ENCODE assay signal across 8 cellular contexts in the genomic region with DNA sequence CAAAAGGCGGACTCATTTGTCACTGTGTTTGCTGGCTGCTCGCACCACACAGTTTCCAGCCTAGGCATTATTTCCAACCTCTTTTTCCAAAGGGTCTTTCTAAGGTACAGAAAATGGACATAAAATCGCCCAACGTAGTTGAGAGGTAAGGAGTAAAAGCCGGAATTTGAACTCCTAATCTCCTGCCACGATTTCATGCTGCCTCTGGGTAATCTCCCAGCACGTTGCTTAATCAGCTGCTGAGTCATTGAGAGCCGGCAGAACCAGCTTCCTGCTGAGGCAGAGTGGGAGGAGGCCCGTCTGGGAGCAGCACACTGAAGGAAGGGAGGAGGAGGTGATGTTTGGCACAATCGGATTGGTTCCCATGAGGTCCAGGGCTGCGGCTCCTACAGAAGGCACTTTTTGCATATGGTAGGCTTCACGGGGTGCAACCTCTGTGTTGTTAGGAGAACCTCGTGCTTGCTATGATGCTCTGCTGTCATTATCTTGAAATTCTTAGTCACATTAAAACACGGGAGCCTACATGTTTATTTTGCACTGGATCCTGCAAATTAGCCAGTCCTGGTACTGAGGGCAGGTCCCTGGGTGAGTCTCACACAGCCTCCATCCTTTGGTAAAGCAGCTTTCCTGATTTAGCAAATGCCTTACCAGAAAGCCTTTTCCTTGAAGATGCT.
A peak's percentile ranks its signal among the peaks of the same experiment; 100 is the strongest.
DNase-seq lines count a peak whose midpoint lies in the region; ATAC-seq lines count a peak whose summit lies in the region.

No MANE protein-coding gene starts in this region.

- peaks cover 17% of the 10 kb centered on the region for H3K27me3 Mint-ChIP-seq in activated naive CD8-positive, alpha-beta T cell treated with anti-CD3 and anti-CD28 coated beads, Interleukin-2, amount 50 U/mL, for 24 hours
- H3K27me3 Mint-ChIP-seq in stimulated activated naive B cell treated with anti-CD40 and anti-IgM and Interleukin-4, amounts not matched to agents 10 μg/mL and 1 μg/mL and 100 μg/mL, for 72 hours, result peaks cover 6% of the 10 kb centered on the region in 2 donors

- no peak overlapping the region for H3K4me3 Mint-ChIP-seq in activated naive CD8-positive, alpha-beta T cell treated with anti-CD3 and anti-CD28 coated beads, Interleukin-2, amount 50 U/mL, for 24 hours
- H3K4me3 Mint-ChIP-seq in stimulated activated naive B cell treated with anti-CD40 and anti-IgM and Interleukin-4, amounts not matched to agents 10 μg/mL and 1 μg/mL and 100 μg/mL, for 72 hours, result no peak overlapping the region

- H3K27ac Mint-ChIP-seq in activated naive CD8-positive, alpha-beta T cell treated with anti-CD3 and anti-CD28 coated beads, Interleukin-2, amount 50 U/mL, for 24 hours, result no peak overlapping the region
- no peak overlapping the region for H3K27ac Mint-ChIP-seq in stimulated activated naive B cell treated with anti-CD40 and anti-IgM and Interleukin-4, amounts not matched to agents 10 μg/mL and 1 μg/mL and 100 μg/mL, for 72 hours

- no peaks in the 10 kb centered on the region for H3K36me3 Mint-ChIP-seq in activated naive CD8-positive, alpha-beta T cell treated with anti-CD3 and anti-CD28 coated beads, Interleukin-2, amount 50 U/mL, for 24 hours (ENCODE audit: low read depth)
- no peaks in the 10 kb centered on the region for H3K36me3 Mint-ChIP-seq in stimulated activated naive B cell treated with anti-CD40 and anti-IgM and Interleukin-4, amounts not matched to agents 10 μg/mL and 1 μg/mL and 100 μg/mL, for 72 hours

- no peaks in the 10 kb centered on the region for H3K9me3 Mint-ChIP-seq in activated naive CD8-positive, alpha-beta T cell treated with anti-CD3 and anti-CD28 coated beads, Interleukin-2, amount 50 U/mL, for 24 hours
- no peaks in the 10 kb centered on the region for H3K9me3 Mint-ChIP-seq in stimulated activated naive B cell treated with anti-CD40 and anti-IgM and Interleukin-4, amounts not matched to agents 10 μg/mL and 1 μg/mL and 100 μg/mL, for 72 hours

- DNase-seq in EH (ENCODE audit: low read depth) (peak; percentile 95), NCI-H1048 (lab: John Stamatoyannopoulos, UW) (peak; percentile 72), left cardiac atrium (peak; percentile 86), posterior vena cava (ENCODE audit: low spot score) (peak; percentile 92)
- peak; percentile 2 for DNase-seq in activated naive CD8-positive, alpha-beta T cell treated with anti-CD3 and anti-CD28 coated beads, Interleukin-2, amount 50 U/mL, for 24 hours
- DNase-seq in stimulated activated naive B cell treated with anti-CD40 and anti-IgM and Interleukin-4, amounts not matched to agents 10 μg/mL and 1 μg/mL and 100 μg/mL, for 72 hours, result no peak

- intact Hi-C loops in left cardiac atrium (cut with DNase I), result no loop called here
- intact Hi-C loops in posterior vena cava (cut with DNase I), result no loop called here

- H3K4me1 Mint-ChIP-seq in activated naive CD8-positive, alpha-beta T cell treated with anti-CD3 and anti-CD28 coated beads, Interleukin-2, amount 50 U/mL, for 24 hours, result peaks cover 2% of the 10 kb centered on the region
- H3K4me1 Mint-ChIP-seq in stimulated activated naive B cell treated with anti-CD40 and anti-IgM and Interleukin-4, amounts not matched to agents 10 μg/mL and 1 μg/mL and 100 μg/mL, for 72 hours, result no peaks in the 10 kb centered on the region

- ATAC-seq in activated naive CD8-positive, alpha-beta T cell treated with anti-CD3 and anti-CD28 coated beads, Interleukin-2, amount 50 U/mL, for 24 hours, result peak; percentile 66
- ATAC-seq in left cardiac atrium (peak; percentile 77 to 99), GM21367 (IDR thresholded peaks at IDR 0.05; ENCODE audit: unreplicated experiment) (no peak), HG02938 (IDR thresholded peaks at IDR 0.05; ENCODE audit: unreplicated experiment) (no peak)
- ATAC-seq in stimulated activated naive B cell treated with anti-CD40 and anti-IgM and Interleukin-4, amounts not matched to agents 10 μg/mL and 1 μg/mL and 100 μg/mL, for 72 hours (replicated peaks), result no peak

Comparison
In these comparisons a context has a peak if more than half of its experiments do, and no peak if none do; other contexts are left out.
1. ATAC-seq: peak in activated naive CD8-positive, alpha-beta T cell treated with anti-CD3 and anti-CD28 coated beads, Interleukin-2, amount 50 U/mL, for 24 hours (single experiment) and left cardiac atrium (2 of 2); none in GM21367 (single experiment), HG02938 (single experiment) and stimulated activated naive B cell treated with anti-CD40 and anti-IgM and Interleukin-4, amounts not matched to agents 10 μg/mL and 1 μg/mL and 100 μg/mL, for 72 hours (0 of 2).